Comparison of ENCODE assay signal across 14 cellular contexts in genomic region chr21:31566611-31567010, GRCh38.
DNase-seq lines count a peak whose midpoint lies in the region; ATAC-seq, FAIRE-seq and TF ChIP-seq lines count a peak whose summit lies in the region.
"Had no signal": no experiment of that assay in that cellular context is flagged by ENCODE, and none has a peak within 500 bp of the region (broad histone marks: within the 10 kb centered on the region; RNA-seq: fewer than 3 reads in every experiment).

No MANE protein-coding gene starts in this region.

- H3K4me3 ChIP-seq in endodermal cell (ENCODE audit: low read length) (no peak overlapping the region), mucosa of descending colon (no peak overlapping the region)

- no peak overlapping the region for H4K91ac ChIP-seq in H9 (ENCODE audit: insufficient read length, low read depth, low read length)

- no peaks in the 10 kb centered on the region for H4K20me1 ChIP-seq in H9 (ENCODE audit: control insufficient read depth, insufficient read depth, insufficient read length)

- intact Hi-C loops in mucosa of descending colon (cut with DNase I, micrococcal nuclease), result no loop called here

- no peak overlapping the region for H4K8ac ChIP-seq in H9 (replicated peaks; ENCODE audit: insufficient read length, low read depth, low read length)

- no peak overlapping the region for H3K23ac ChIP-seq in H9 (ENCODE audit: insufficient read length, low read depth, low read length)

- H3K18ac ChIP-seq in H9 (ENCODE audit: insufficient read length, low read depth, low read length), result no peak overlapping the region

- no peak overlapping the region for H3K14ac ChIP-seq in H9 (ENCODE audit: insufficient read depth, low read length)

- H3K4me1 Mint-ChIP-seq in H9, result peaks cover 29 to 40% of the 10 kb centered on the region in 2 experiments
- peaks cover 15% of the 10 kb centered on the region for H3K4me1 Mint-ChIP-seq in endodermal cell
- peaks cover 22% of the 10 kb centered on the region for H3K4me1 Mint-ChIP-seq in mesothelial cell of epicardium

- no peak for TF ChIP-seq CTCF in H9 (conservative IDR thresholded peaks at IDR 0.05)
- no peak for TF ChIP-seq CTCF in endodermal cell (conservative IDR thresholded peaks at IDR 0.05)
- no peak for TF ChIP-seq CTCF in mesothelial cell of epicardium (IDR thresholded peaks at IDR 0.05; ENCODE audit: unreplicated experiment)
- no peak for TF ChIP-seq CTCF in mucosa of descending colon (IDR thresholded peaks at IDR 0.05)

- H3K27ac ChIP-seq in H9 (ENCODE audit: insufficient read length, low read depth, low read length), result no peak overlapping the region
- H3K27ac ChIP-seq in endodermal cell (ENCODE audit: low read depth, low read length), result no peak overlapping the region
- H3K27ac ChIP-seq: C4-2B had no signal

- ATAC-seq in mucosa of descending colon, result no peak

- H3K27me3 Mint-ChIP-seq in H9 (ENCODE audit: low read depth) (no peaks in the 10 kb centered on the region), endodermal cell (ENCODE audit: insufficient read depth) (peaks cover 4% of the 10 kb centered on the region), mesothelial cell of epicardium (ENCODE audit: low read depth) (no peaks in the 10 kb centered on the region)

- H2AK5ac ChIP-seq in H9 (ENCODE audit: insufficient read length, low read length), result no peak overlapping the region

- no peak overlapping the region for H2BK5ac ChIP-seq in H9 (ENCODE audit: insufficient read length, low read length)

- no peak overlapping the region for H2BK120ac ChIP-seq in H9 (ENCODE audit: low read depth, low read length, poor library complexity, severe bottlenecking)

- H3K36me3 Mint-ChIP-seq in H9 (ENCODE audit: insufficient read depth in 1 of 3, low read depth in 3 of 3) (no peaks in the 10 kb centered on the region), endodermal cell (ENCODE audit: low read depth) (peaks cover 2% of the 10 kb centered on the region), mesothelial cell of epicardium (peaks cover 4% of the 10 kb centered on the region)

- H2BK15ac ChIP-seq in H9 (ENCODE audit: low read depth, low read length), result no peak overlapping the region

- DNase-seq in ELF-1 (ENCODE audit: low read depth, low spot score), result peak; percentile 60
- no peak for DNase-seq in H9
- DNase-seq in endodermal cell, result peak; percentile 60
- no peak for DNase-seq in mesothelial cell of epicardium (ENCODE audit: low spot score in 2 of 2, unreplicated experiment in 2 of 2)
- DNase-seq in GM12892 (ENCODE audit: insufficient read length), result no peak
- no peak for DNase-seq in mucosa of descending colon
- no peak for DNase-seq in inferior parietal cortex (ENCODE audit: extremely low spot score)
- DNase-seq in NCI-H2171 treated with DMSO at 0.1 percent for 48 hours (lab: John Stamatoyannopoulos, UW), result no peak
- DNase-seq: COR-L47, HCEC 1CT, NCI-H1105 treated with DMSO at 0.1 percent for 48 hours, NCI-H82 had no signal

- no peak overlapping the region for H2BK20ac ChIP-seq in H9 (ENCODE audit: low read depth, low read length, poor library complexity, severe bottlenecking)

- H3K9me3 Mint-ChIP-seq in H9, result no peaks in the 10 kb centered on the region; a peak in 1 of 5 replicates
- no peaks in the 10 kb centered on the region for H3K9me3 Mint-ChIP-seq in endodermal cell
- no peaks in the 10 kb centered on the region for H3K9me3 Mint-ChIP-seq in mesothelial cell of epicardium

- H3K4me3 Mint-ChIP-seq in H9 (no peak overlapping the region), endodermal cell (no peak overlapping the region), mesothelial cell of epicardium (no peak overlapping the region)

- H3K4me1 ChIP-seq in H9 (ENCODE audit: insufficient read depth, low read length), result no peaks in the 10 kb centered on the region; the same call in 1 of the 2 replicates
- H3K4me1 ChIP-seq in endodermal cell (ENCODE audit: control insufficient read depth, insufficient read depth, low read length), result no peaks in the 10 kb centered on the region
- no peaks in the 10 kb centered on the region for H3K4me1 ChIP-seq in mucosa of descending colon (ENCODE audit: low read depth)

- no peak overlapping the region for H3K4ac ChIP-seq in H9 (ENCODE audit: low read depth, low read length)

- H3K79me2 ChIP-seq in H9 (ENCODE audit: insufficient read depth, low read length), result no peaks in the 10 kb centered on the region

- no peaks in the 10 kb centered on the region for H3K27me3 ChIP-seq in H9 (ENCODE audit: insufficient read depth, low read length)
- no peaks in the 10 kb centered on the region for H3K27me3 ChIP-seq in endodermal cell (ENCODE audit: control insufficient read depth, insufficient read depth, low read length, poor library complexity, severe bottlenecking)

- no CpG with 5 or more reads among the region's 7 CpGs for WGBS in H9 (ENCODE audit: extremely low coverage, insufficient read length, low lambda C conversion rate)
- WGBS in endodermal cell (ENCODE audit: insufficient coverage in 1 of 2, insufficient read length in 1 of 2), 2 experiments, result 63 to 74% methylated on average over 5 to 7 of the region's 7 CpGs

- no peaks in the 10 kb centered on the region for H3K23me2 ChIP-seq in H9 (ENCODE audit: insufficient read length, low read depth, low read length, poor library complexity, severe bottlenecking)

- H4K5ac ChIP-seq in H9 (ENCODE audit: insufficient read length, low read depth, low read length), result no peak overlapping the region

- no peaks in the 10 kb centered on the region for H3K79me1 ChIP-seq in H9 (ENCODE audit: insufficient read depth, low read depth, low read length, poor library complexity, severe bottlenecking)

- H3K27ac Mint-ChIP-seq in H9 (peak overlapping the region; percentile 68 to 89 (median 73); a peak in 5 of 7 replicates), endodermal cell (no peak overlapping the region), mesothelial cell of epicardium (peak overlapping the region; percentile 34)

- H3K9ac ChIP-seq in H9 (ENCODE audit: extremely low read depth, insufficient read length, low read length), result no peak overlapping the region
- H3K9ac ChIP-seq in endodermal cell (ENCODE audit: extremely low read depth, low read length, poor library complexity, severe bottlenecking), result no peak overlapping the region

- H3K4me2 ChIP-seq in H9 (ENCODE audit: insufficient read depth, insufficient read length, low read length), result no peak overlapping the region

- no peak overlapping the region for H3T11ph ChIP-seq in H9 (ENCODE audit: low read length)

- FAIRE-seq in GM12892 (lab: Jason Lieb, UNC), result no peak
- FAIRE-seq: HTR-8/SVneo had no signal

- no peak overlapping the region for H2AFZ ChIP-seq in H9 (ENCODE audit: low read length)

- no peak overlapping the region for H2BK12ac ChIP-seq in H9 (ENCODE audit: insufficient read length, low read depth, low read length)

- no peak overlapping the region for H3K56ac ChIP-seq in H9 (ENCODE audit: insufficient read length, low read depth, low read length)

- H3K36me3 ChIP-seq in endodermal cell (ENCODE audit: control insufficient read depth, insufficient read depth, low read length), result no peaks in the 10 kb centered on the region
- H3K36me3 ChIP-seq in mucosa of descending colon (ENCODE audit: low read depth), result no peaks in the 10 kb centered on the region

- no peaks in the 10 kb centered on the region for H3K9me3 ChIP-seq in H9 (ENCODE audit: control insufficient read depth, low read depth, low read length)
- H3K9me3 ChIP-seq in endodermal cell (ENCODE audit: control insufficient read depth, low read length), result no peaks in the 10 kb centered on the region
- no peaks in the 10 kb centered on the region for H3K9me3 ChIP-seq in mucosa of descending colon

- no peak for TF ChIP-seq POLR2A in GM12892 (IDR thresholded peaks at IDR 0.05; ENCODE audit: low read depth, low read length)

Comparison
In these comparisons a context has a peak if more than half of its experiments do, and no peak if none do; other contexts are left out.
1. DNase-seq: peak in ELF-1 (single experiment) and endodermal cell (single experiment); none in H9 (single experiment), mesothelial cell of epicardium (0 of 2), GM12892 (single experiment), mucosa of descending colon (0 of 3), inferior parietal cortex (single experiment) and NCI-H2171 treated with DMSO at 0.1 percent for 48 hours (single experiment).